In genomic region chr6:36836091-36836770, GRCh38 we compare ENCODE assay signal across 3 cellular contexts.
A peak's percentile ranks its signal among the peaks of the same experiment; 100 is the strongest.
TF ChIP-seq lines count a peak whose summit lies in the region.

No MANE protein-coding gene starts in this region.

TF ChIP-seq in K562, 482 proteins besides CTCF, POLR2A, EP300 and RAD21:
- TF ChIP-seq ZNF263 (CRISPR knock-in tag; IDR thresholded peaks at IDR 0.05; ENCODE audit: borderline replicate concordance) (peak; percentile 93), ZNF830 (CRISPR knock-in tag; IDR thresholded peaks at IDR 0.05) (no peak), FIP1L1 (IDR thresholded peaks at IDR 0.05; ENCODE audit: low read depth, low read length, poor library complexity, severe bottlenecking) (no peak), NFE2L1 (tag; IDR thresholded peaks at IDR 0.05; ENCODE audit: borderline replicate concordance, low read depth) (no peak), DLX4 (CRISPR knock-in tag; IDR thresholded peaks at IDR 0.05) (no peak), MEF2A (IDR thresholded peaks at IDR 0.05; ENCODE audit: control insufficient read depth, low read depth, low read length) (no peak), SIX5 (IDR thresholded peaks at IDR 0.05; ENCODE audit: borderline replicate concordance in 1 of 2, insufficient read depth in 1 of 2, low read depth in 1 of 2, low read length in 2 of 2) (no peak), ZNF407 (IDR thresholded peaks at IDR 0.05; ENCODE audit: low read depth) (no peak), GATAD2A (IDR thresholded peaks at IDR 0.05) (no peak)

TF ChIP-seq in HepG2, 621 proteins besides CTCF, POLR2A, EP300 and RAD21 (continues in another document):
- TF ChIP-seq POLR2AphosphoS5 (IDR thresholded peaks at IDR 0.05; ENCODE audit: low read depth, low read length) (no peak), SMARCC2 (IDR thresholded peaks at IDR 0.05) (no peak), ZBTB46 (CRISPR knock-in tag; IDR thresholded peaks at IDR 0.05; ENCODE audit: borderline replicate concordance) (no peak), ZBTB25 (CRISPR knock-in tag; IDR thresholded peaks at IDR 0.05) (no peak), KAT7 (CRISPR knock-in tag; IDR thresholded peaks at IDR 0.05; ENCODE audit: borderline replicate concordance) (no peak), ZNF460 (CRISPR knock-in tag; IDR thresholded peaks at IDR 0.05; ENCODE audit: borderline replicate concordance) (no peak), ZNF430 (CRISPR knock-in tag; IDR thresholded peaks at IDR 0.05) (no peak), SNAI1 (CRISPR knock-in tag; IDR thresholded peaks at IDR 0.05; ENCODE audit: borderline replicate concordance) (no peak), ZNF263 (CRISPR knock-in tag; IDR thresholded peaks at IDR 0.05) (peak; percentile 88), PREB (CRISPR knock-in tag; IDR thresholded peaks at IDR 0.05) (no peak), PRDM10 (CRISPR knock-in tag; IDR thresholded peaks at IDR 0.05; ENCODE audit: low read depth) (no peak), HHEX (CRISPR knock-in tag; IDR thresholded peaks at IDR 0.05) (no peak), JUND (CRISPR knock-in tag; IDR thresholded peaks at IDR 0.05) (no peak), CREB1 (IDR thresholded peaks at IDR 0.05) (no peak), CREB1 (CRISPR knock-in tag; IDR thresholded peaks at IDR 0.05) (no peak), ZFP37 (CRISPR knock-in tag; IDR thresholded peaks at IDR 0.05; ENCODE audit: borderline replicate concordance) (no peak), SMC3 (IDR thresholded peaks at IDR 0.05; ENCODE audit: low read length) (peak; percentile 10; the same call in 1 of the 2 replicates), MAZ (IDR thresholded peaks at IDR 0.05; ENCODE audit: borderline replicate concordance, low read depth, low read length) (no peak), MAZ (CRISPR knock-in tag; IDR thresholded peaks at IDR 0.05; ENCODE audit: low read depth) (0 out of 2 replicates have a peak, but pooled peaks have one; percentile 12)

TF ChIP-seq in GM23338, 12 proteins besides CTCF, POLR2A, EP300 and RAD21:
- TF ChIP-seq JUNB (IDR thresholded peaks at IDR 0.05; ENCODE audit: unreplicated experiment) = no peak
- no peak for TF ChIP-seq EZH2phosphoT487 (IDR thresholded peaks at IDR 0.05; ENCODE audit: unreplicated experiment)
- no peak for TF ChIP-seq ZNF114 (CRISPR knock-in tag; IDR thresholded peaks at IDR 0.05)
- no peak for TF ChIP-seq REST (IDR thresholded peaks at IDR 0.05; ENCODE audit: unreplicated experiment)
- TF ChIP-seq EZH2 (IDR thresholded peaks at IDR 0.05; ENCODE audit: low read depth, unreplicated experiment) = no peak
- TF ChIP-seq ZNF462 (CRISPR knock-in tag; IDR thresholded peaks at IDR 0.05) = no peak
- TF ChIP-seq NANOG (IDR thresholded peaks at IDR 0.05; ENCODE audit: borderline replicate concordance) = no peak
- no peak for TF ChIP-seq CREB1 (CRISPR knock-in tag; IDR thresholded peaks at IDR 0.05; ENCODE audit: low read depth)
- TF ChIP-seq ETS1 (IDR thresholded peaks at IDR 0.05) = no peak
- no peak for TF ChIP-seq POLR2AphosphoS5 (IDR thresholded peaks at IDR 0.05; ENCODE audit: low read depth)
- no peak for TF ChIP-seq ZNF331 (CRISPR knock-in tag; IDR thresholded peaks at IDR 0.05; ENCODE audit: low read depth)
- no peak for TF ChIP-seq STAT1 (IDR thresholded peaks at IDR 0.05; ENCODE audit: unreplicated experiment)
